ENCODE assay signal across 8 cellular contexts in genomic region chr14:101761032-101761880, GRCh38. TPM values are rescaled to one million over a fixed set of nuclear protein-coding genes. Genes with fewer than 3 reads are reported as not detected.
DNase-seq lines count a peak whose midpoint lies in the region; ATAC-seq and TF ChIP-seq lines count a peak whose summit lies in the region.

Gene PPP2R5C, plus strand, starts transcription at chr14:101761709. Its CDS starts 185 bp downstream, at chr14:101761894.

- peaks cover 12% of the 10 kb centered on the region; the same call in 1 of the 2 replicates for H3K79me2 ChIP-seq in PC-3 (ENCODE audit: low read length)

- no TSS peak for BruUV-seq in PC-3 (replicated peaks; lab: Mats Ljungman, UMichigan)

- peak within 1 kb of the TSS; percentile 98 for H2AFZ ChIP-seq in PC-3 (ENCODE audit: low read length)

- peak within 1 kb of the TSS; percentile 91 for H3K9ac ChIP-seq in HUES6 (ENCODE audit: low read length)
- H3K9ac ChIP-seq in PC-3 (ENCODE audit: low read length): peak within 1 kb of the TSS; percentile 91

- intact Hi-C loops in PC-3 (cut with micrococcal nuclease): loop anchor here (2.0 kb wide), 1 partner anchor 38 kb away; no protein-coding TSS in a partner anchor

- H3F3A ChIP-seq in PC-3 (ENCODE audit: low read length, unreplicated experiment): no peaks in the 10 kb centered on the region

- H3K27me3 ChIP-seq in HUES6 (ENCODE audit: control insufficient read depth, insufficient read depth, low read length) (peaks cover 23% of the 10 kb centered on the region), PC-3 (ENCODE audit: low read length) (no peaks in the 10 kb centered on the region)

- H4K20me1 ChIP-seq in PC-3 (ENCODE audit: low read length): no peaks in the 10 kb centered on the region

- CTCF ChIA-PET in PC-3 (lab: Charles Lee): interaction anchor here (0.6 to 1.0 kb wide), 5 partner anchors 30 to 427 kb away, joined by 3 to 7 read pairs (median 3); no protein-coding TSS in a partner anchor

- peaks cover 19% of the 10 kb centered on the region for H3K36me3 ChIP-seq in HUES6 (ENCODE audit: control insufficient read depth, insufficient read depth, low read length)
- no peaks in the 10 kb centered on the region for H3K36me3 ChIP-seq in PC-3 (ENCODE audit: low read depth, low read length)

- no peaks in the 10 kb centered on the region for H3K9me3 ChIP-seq in HUES6 (ENCODE audit: control insufficient read depth, insufficient read depth, low read depth, low read length)
- no peaks in the 10 kb centered on the region for H3K9me3 ChIP-seq in PC-3 (ENCODE audit: low read length)

- H3K4me3 ChIP-seq in HUES6 (ENCODE audit: low read depth, low read length) (peak within 1 kb of the TSS; percentile 96), PC-3 (ENCODE audit: low read length) (peak within 1 kb of the TSS; percentile 98), epithelial cell of esophagus (ENCODE audit: low read length) (peak within 1 kb of the TSS; percentile 81)

- TF ChIP-seq CTCF in PC-3 (conservative IDR thresholded peaks at IDR 0.05; ENCODE audit: low read depth, low read length) (no peak), epithelial cell of esophagus (IDR thresholded peaks at IDR 0.05; ENCODE audit: insufficient read depth, low read depth, low read length, missing control alignments) (no peak)

- H3K4me1 ChIP-seq in HUES6 (ENCODE audit: control insufficient read depth, insufficient read depth, low read length): peaks cover 9% of the 10 kb centered on the region; the same call in 1 of the 2 replicates
- peaks cover 16% of the 10 kb centered on the region for H3K4me1 ChIP-seq in PC-3 (ENCODE audit: insufficient read depth, low read length)

- DNase-seq in COR-L47 (lab: John Stamatoyannopoulos, UW) (peak; percentile 87), PC-3 (peak; percentile 75), activated T-cell treated with anti-CD3 and anti-CD28 coated beads for 4 hours (peak; percentile 77), epithelial cell of esophagus (ENCODE audit: low read depth) (peak; percentile 90), mucosa of gallbladder (ENCODE audit: low spot score) (peak; percentile 90)
- peak; percentile 76 to 82 for DNase-seq in stimulated activated CD8-positive, alpha-beta memory T cell treated with anti-CD3 and anti-CD28 coated beads, Interleukin-4, amount 100 ng/mL, for 1 hour (ENCODE audit: low read depth in 2 of 2, low spot score in 1 of 2)

- H3K27ac ChIP-seq in HUES6 (ENCODE audit: low read depth, low read length): no peak within 1 kb of the TSS; the same call in 1 of the 2 replicates
- peak within 1 kb of the TSS; percentile 86 for H3K27ac ChIP-seq in PC-3 (ENCODE audit: low read length)

- POLR2A ChIA-PET in PC-3 (lab: Charles Lee; ENCODE audit: unreplicated experiment): interaction anchor here (0.7 to 2.3 kb wide), 4 partner anchors 21 to 187 kb away, joined by 4 to 69 read pairs (median 8); no protein-coding TSS in a partner anchor

- peak; percentile 60 for ATAC-seq in GM21423 (IDR thresholded peaks at IDR 0.05; ENCODE audit: unreplicated experiment)
- peak; percentile 75 for ATAC-seq in PC-3

- peak within 1 kb of the TSS; percentile 100 for H3K4me2 ChIP-seq in PC-3 (ENCODE audit: low read length)

- H3K9me2 ChIP-seq in PC-3 (replicated peaks; ENCODE audit: low read length): no peaks in the 10 kb centered on the region

RNA-seq across cellular contexts. Expression of gene PPP2R5C, which starts in this region (rescaled TPM):
- 92.9 and 96.1 TPM in 2 replicates for total RNA-seq in PC-3 (2014; rRNA removed)
- 134 TPM for total RNA-seq in mucosa of gallbladder
